19 cellular contexts compared by ENCODE assay signal in genomic region chr11:103871923-103872551, GRCh38.
DNase-seq lines count a peak whose midpoint lies in the region; ATAC-seq and TF ChIP-seq lines count a peak whose summit lies in the region.
"Had no signal": no experiment of that assay in that cellular context is flagged by ENCODE, and none has a peak within 500 bp of the region (broad histone marks: within the 10 kb centered on the region; RNA-seq: fewer than 3 reads in every experiment).

No MANE protein-coding gene starts in this region.

- no peak for TF ChIP-seq POLR2A in heart left ventricle (IDR thresholded peaks at IDR 0.05)

- intact Hi-C loops in heart left ventricle (cut with DNase I) (no loop called here), ascending aorta (cut with DNase I) (no loop called here), left ventricle myocardium superior (cut with micrococcal nuclease) (no loop called here), left colon (cut with DNase I, micrococcal nuclease) (no loop called here)

- H3K9me3 ChIP-seq in heart left ventricle: no peaks in the 10 kb centered on the region
- H3K9me3 ChIP-seq in right atrium auricular region: no peaks in the 10 kb centered on the region
- no peaks in the 10 kb centered on the region for H3K9me3 ChIP-seq in ascending aorta
- H3K9me3 ChIP-seq: A549, SJSA1 had no signal

- H3K27me3 ChIP-seq in heart left ventricle: no peaks in the 10 kb centered on the region
- H3K27me3 ChIP-seq in right atrium auricular region: no peaks in the 10 kb centered on the region
- H3K27me3 ChIP-seq in ascending aorta: no peaks in the 10 kb centered on the region
- H3K27me3 ChIP-seq: SJSA1 had no signal

- H3K27ac ChIP-seq in heart left ventricle (peak overlapping the region in 4 of 12 donors; percentile 0 to 71 (median 40)), right atrium auricular region (no peak overlapping the region), ascending aorta (peak overlapping the region; percentile 51 to 61)
- H3K27ac ChIP-seq: A549, SJSA1 had no signal

- DNase-seq in heart left ventricle: no peak
- no peak for DNase-seq in right atrium auricular region (ENCODE audit: low spot score)
- DNase-seq in ascending aorta (ENCODE audit: low spot score in 2 of 2): no peak
- no peak for DNase-seq in left ventricle myocardium superior
- no peak for DNase-seq in left colon
- no peak for DNase-seq in activated CD4-positive, alpha-beta T cell treated with anti-CD3 and anti-CD28 coated beads, Interleukin-2, amount 50 U/mL, for 48 hours
- DNase-seq: AML-193; CD4-positive, alpha-beta T cell; DMS79 treated with DMSO at 0.1 percent for 48 hours; KBM-7; NCI-H1105 treated with DMSO at 0.1 percent for 48 hours; NCI-H2029 treated with DMSO at 0.1 percent for 48 hours; NCI-H510A; NCI-H82; OCI-M1; RPMI8226 had no signal

- TF ChIP-seq CTCF in heart left ventricle (IDR thresholded peaks at IDR 0.05) (no peak), right atrium auricular region (IDR thresholded peaks at IDR 0.05) (no peak), ascending aorta (IDR thresholded peaks at IDR 0.05) (no peak)

- ATAC-seq in heart left ventricle: peak; percentile 36 to 78 (median 54)
- peak; percentile 69 for ATAC-seq in left ventricle myocardium superior
- no peak for ATAC-seq in left colon
- no peak for ATAC-seq in GM18520 (IDR thresholded peaks at IDR 0.05; ENCODE audit: unreplicated experiment)
- ATAC-seq: A549 had no signal

- H3K4me1 ChIP-seq in heart left ventricle (peaks cover 0 to 24% (median 1%) of the 10 kb centered on the region in 12 donors), right atrium auricular region (no peaks in the 10 kb centered on the region), ascending aorta (peaks cover 3 to 19% of the 10 kb centered on the region in 2 donors)
- H3K4me1 ChIP-seq: A549, SJSA1 had no signal

- 62 to 76% (median 67%) methylated on average over 6 of the region's 6 CpGs for WGBS in heart left ventricle, 4 donors

- H3K4me3 ChIP-seq in heart left ventricle: no peak overlapping the region
- no peak overlapping the region for H3K4me3 ChIP-seq in right atrium auricular region
- H3K4me3 ChIP-seq in ascending aorta: no peak overlapping the region
- H3K4me3 ChIP-seq: A549, SJSA1 had no signal

- H3K36me3 ChIP-seq in heart left ventricle (no peaks in the 10 kb centered on the region), right atrium auricular region (no peaks in the 10 kb centered on the region), ascending aorta (no peaks in the 10 kb centered on the region)
- H3K36me3 ChIP-seq: SJSA1 had no signal

Comparison
In these comparisons a context has a peak if more than half of its experiments do, and no peak if none do; other contexts are left out.
1. ATAC-seq: peak in heart left ventricle (4 of 4) and left ventricle myocardium superior (single experiment); none in left colon (single experiment) and GM18520 (single experiment).
2. H3K27ac ChIP-seq: peak in ascending aorta (2 of 2); none in right atrium auricular region (0 of 2).